In the genomic region with DNA sequence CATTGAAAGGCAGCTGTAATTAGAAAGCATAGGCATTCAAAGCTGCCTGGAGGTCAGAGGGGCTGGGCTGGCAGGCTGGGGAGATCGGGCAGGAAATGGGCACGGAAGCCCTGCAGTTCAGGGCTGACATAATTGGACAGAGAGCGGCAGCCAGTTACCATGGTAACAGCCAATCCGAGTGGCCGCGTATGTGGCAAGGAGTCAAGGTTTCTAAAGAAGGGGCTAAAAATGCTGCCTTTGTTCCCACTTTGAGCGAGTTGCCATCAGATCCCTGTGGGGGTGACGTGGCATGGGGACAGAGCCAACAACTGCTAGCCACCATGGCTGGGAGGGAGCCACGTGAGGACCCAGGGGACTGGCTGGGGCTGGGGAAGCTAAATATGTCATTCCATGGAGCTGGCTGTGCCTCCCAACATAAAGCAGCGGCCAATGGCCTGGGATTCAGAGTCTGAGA, we compare ENCODE assay signal across 8 cellular contexts. TPM values are rescaled to one million over a fixed set of nuclear protein-coding genes. Genes with fewer than 3 reads are reported as not detected.
DNase-seq lines count a peak whose midpoint lies in the region; ATAC-seq, FAIRE-seq and TF ChIP-seq lines count a peak whose summit lies in the region.

No MANE protein-coding gene starts in this region.

- H2BK12ac ChIP-seq in H1 (ENCODE audit: low read depth, low read length), result 0 out of 2 replicates have a peak overlapping the region, but pooled peaks have one; percentile 75

- TF ChIP-seq POLR2A in H1 (IDR thresholded peaks at IDR 0.05; ENCODE audit: control extremely low read depth in 1 of 2, low read depth in 2 of 2, low read length in 2 of 2), result no peak
- peak in 1 of 2 donors; percentile 16 for TF ChIP-seq POLR2A in tibial nerve (IDR thresholded peaks at IDR 0.05)

- no peak overlapping the region for H3K27ac ChIP-seq in MM.1S (ENCODE audit: low read length)
- H3K27ac ChIP-seq in H1 (ENCODE audit: low read depth, low read length), result no peak overlapping the region
- peak overlapping the region; percentile 46 to 93 (median 76) for H3K27ac ChIP-seq in tibial nerve

- intact Hi-C loops in CD14-positive monocyte (cut with micrococcal nuclease), result no loop called here

- POLR2A ChIA-PET in H1 (lab: Charles Lee; ENCODE audit: partially characterized antibody), result interaction anchor here (0.6 to 3.5 kb wide), 3 partner anchors 23 to 51 kb away, joined by 3 to 12 read pairs (median 5); a partner anchor contains a TSS

- no peak overlapping the region for H2AK5ac ChIP-seq in H1 (ENCODE audit: low read depth, low read length)

- H3K4me3 ChIP-seq in MM.1S (ENCODE audit: low read length), result no peak overlapping the region
- H3K4me3 ChIP-seq in H1 (ENCODE audit: extremely low read depth in 1 of 4, insufficient read depth in 2 of 4, low read depth in 3 of 4, low read length in 4 of 4), result peak overlapping the region in 3 of 4 experiments; percentile 18 to 47 (median 30); a peak in 5 of 8 replicates
- H3K4me3 ChIP-seq in tibial nerve, result peak overlapping the region in 1 of 4 donors; percentile 17

- no peak overlapping the region; the same call in 1 of the 2 replicates for H4K8ac ChIP-seq in H1 (ENCODE audit: extremely low read depth, insufficient read depth, low read length)

- no peak overlapping the region for H3K4ac ChIP-seq in H1 (replicated peaks; ENCODE audit: insufficient read length, low read depth, low read length)

- H3K36me3 ChIP-seq in MM.1S (replicated peaks; ENCODE audit: insufficient read depth, low read length), result no peaks in the 10 kb centered on the region
- H3K36me3 ChIP-seq in H1 (ENCODE audit: control insufficient read depth in 2 of 4, insufficient read depth in 4 of 4, low read length in 3 of 4), result no peaks in the 10 kb centered on the region
- no peaks in the 10 kb centered on the region for H3K36me3 ChIP-seq in tibial nerve

- 16% methylated on average over 10 of the region's 10 CpGs; no CpG with 5 or more reads in 1 of the 2 experiments for WGBS in H1 (ENCODE audit: extremely low coverage in 1 of 2, insufficient coverage in 1 of 2, insufficient read length in 1 of 2, insufficient replicate concordance in 2 of 2, low coverage in 1 of 2, low lambda C conversion rate in 2 of 2, missing lambda C conversion rate in 1 of 2), 2 experiments
- WGBS in tibial nerve, 2 donors, result 6 to 12% methylated on average over 10 of the region's 10 CpGs

- no peaks in the 10 kb centered on the region for H3F3A ChIP-seq in MM.1S (ENCODE audit: insufficient read depth, low read length)

- H2BK15ac ChIP-seq in H1 (ENCODE audit: low read length), result no peak overlapping the region

- H3K79me1 ChIP-seq in H1 (ENCODE audit: low read depth, low read length), result no peaks in the 10 kb centered on the region

- H2BK120ac ChIP-seq in H1 (replicated peaks; ENCODE audit: low read depth, low read length), result no peak overlapping the region

- H4K5ac ChIP-seq in H1 (ENCODE audit: insufficient read length, low read depth, low read length), result no peak overlapping the region

- peak overlapping the region; percentile 54 to 82 for H3K4me3 Mint-ChIP-seq in CD14-positive monocyte
- peak overlapping the region; percentile 48 for H3K4me3 Mint-ChIP-seq in mesothelial cell of epicardium

- no peak overlapping the region for H3K56ac ChIP-seq in H1 (replicated peaks; ENCODE audit: insufficient read length, low read depth, low read length)

- peaks cover 8 to 11% (median 9%) of the 10 kb centered on the region in 3 donors for H3K27me3 Mint-ChIP-seq in CD14-positive monocyte (ENCODE audit: low read depth in 3 of 3)
- H3K27me3 Mint-ChIP-seq in mesothelial cell of epicardium (ENCODE audit: low read depth), result peaks cover 2% of the 10 kb centered on the region

- H3K9ac ChIP-seq in MM.1S (ENCODE audit: low read length), result no peak overlapping the region
- no peak overlapping the region for H3K9ac ChIP-seq in H1 (replicated peaks in 1 of 4; ENCODE audit: extremely low read depth in 1 of 4, low read depth in 3 of 4, low read length in 3 of 4)

- H3K4me1 ChIP-seq in MM.1S (ENCODE audit: low read length), result no peaks in the 10 kb centered on the region
- peaks cover 0 to 3% (median 3%) of the 10 kb centered on the region in 4 experiments; a peak in 5 of 7 replicates for H3K4me1 ChIP-seq in H1 (replicated peaks in 1 of 4; ENCODE audit: control insufficient read depth in 3 of 4, insufficient read depth in 4 of 4, low read length in 3 of 4)
- peaks cover 0 to 47% (median 15%) of the 10 kb centered on the region in 4 donors for H3K4me1 ChIP-seq in tibial nerve

- H3K9me3 ChIP-seq in MM.1S (replicated peaks; ENCODE audit: insufficient read depth, low read length) (no peaks in the 10 kb centered on the region), H1 (ENCODE audit: insufficient read depth in 2 of 2, low read depth in 1 of 2, low read length in 1 of 2) (no peaks in the 10 kb centered on the region), tibial nerve (no peaks in the 10 kb centered on the region)

- no peak overlapping the region for H3K23ac ChIP-seq in H1 (ENCODE audit: insufficient read length)

- TF ChIP-seq EP300 in H1 (IDR thresholded peaks at IDR 0.05; ENCODE audit: borderline replicate concordance in 1 of 2, low read depth in 2 of 2, low read length in 2 of 2) (no peak), tibial nerve (IDR thresholded peaks at IDR 0.05) (peak in 1 of 2 donors; percentile 74)

- H3K4me1 Mint-ChIP-seq in CD14-positive monocyte (peaks cover 10% of the 10 kb centered on the region), mesothelial cell of epicardium (peaks cover 17% of the 10 kb centered on the region)

- H2AFZ ChIP-seq in MM.1S (ENCODE audit: low read length), result 0 out of 2 replicates have a peak overlapping the region, but pooled peaks have one; percentile 4
- peak overlapping the region; percentile 96 for H2AFZ ChIP-seq in H1 (ENCODE audit: low read length)

- DNase-seq in CD14-positive monocyte (ENCODE audit: low spot score) (no peak), MM.1S (no peak), H1 (ENCODE audit: low read depth in 1 of 2, low spot score in 2 of 2) (peak in 1 of 2 experiments; percentile 72), mesothelial cell of epicardium (ENCODE audit: low spot score in 2 of 2, unreplicated experiment in 2 of 2) (no peak), tibial nerve (ENCODE audit: low spot score in 2 of 2) (peak; percentile 60 to 78)
- DNase-seq in activated CD4-positive, alpha-beta T cell treated with anti-CD3 and anti-CD28 coated beads, Interleukin-2, amount 50 U/mL, for 48 hours, result peak; percentile 30 to 46

- peak overlapping the region in 3 of 7 donors; percentile 16 to 68 (median 53) for H3K27ac Mint-ChIP-seq in CD14-positive monocyte
- no peak overlapping the region for H3K27ac Mint-ChIP-seq in mesothelial cell of epicardium

- no peaks in the 10 kb centered on the region for H3K27me3 ChIP-seq in MM.1S (replicated peaks; ENCODE audit: insufficient read depth, low read length)
- H3K27me3 ChIP-seq in H1 (replicated peaks in 1 of 4; ENCODE audit: control insufficient read depth in 3 of 4, extremely low read depth in 1 of 4, insufficient read depth in 3 of 4, low read length in 3 of 4), result no peaks in the 10 kb centered on the region
- no peaks in the 10 kb centered on the region for H3K27me3 ChIP-seq in tibial nerve

- no peaks in the 10 kb centered on the region for H3K36me3 Mint-ChIP-seq in CD14-positive monocyte
- H3K36me3 Mint-ChIP-seq in mesothelial cell of epicardium, result no peaks in the 10 kb centered on the region

- H4K91ac ChIP-seq in H1 (replicated peaks; ENCODE audit: insufficient read length, low read length), result no peak overlapping the region

- ATAC-seq in HG03039 (IDR thresholded peaks at IDR 0.05; ENCODE audit: unreplicated experiment) (no peak), GM19328 (IDR thresholded peaks at IDR 0.05; ENCODE audit: unreplicated experiment) (no peak)

- no peak overlapping the region for H2BK5ac ChIP-seq in H1 (ENCODE audit: low read depth, low read length)

- H3K4me2 ChIP-seq in MM.1S (ENCODE audit: low read depth, low read length) (no peak overlapping the region), H1 (ENCODE audit: insufficient read depth in 1 of 2, low read depth in 2 of 2, low read length in 2 of 2) (peak overlapping the region; percentile 56 to 66)

- H3K9me2 ChIP-seq in MM.1S (replicated peaks; ENCODE audit: insufficient read depth, low read length), result no peaks in the 10 kb centered on the region

- FAIRE-seq in H1 (lab: Jason Lieb, UNC), result peak; percentile 73

- H4K20me1 ChIP-seq in MM.1S (ENCODE audit: insufficient read depth, low read length), result no peaks in the 10 kb centered on the region
- no peaks in the 10 kb centered on the region for H4K20me1 ChIP-seq in H1 (replicated peaks in 1 of 2; ENCODE audit: control insufficient read depth in 1 of 2, insufficient read depth in 2 of 2, low read length in 2 of 2)

- no peaks in the 10 kb centered on the region for H3K23me2 ChIP-seq in H1 (ENCODE audit: low read depth, low read length)

- H3K14ac ChIP-seq in H1 (ENCODE audit: insufficient read length), result no peak overlapping the region

- H3K79me2 ChIP-seq in MM.1S (ENCODE audit: low read length) (no peaks in the 10 kb centered on the region), H1 (ENCODE audit: control insufficient read depth in 1 of 2, insufficient read depth in 2 of 2, low read length in 2 of 2) (no peaks in the 10 kb centered on the region)

- H3K9me3 Mint-ChIP-seq in CD14-positive monocyte, result no peaks in the 10 kb centered on the region
- no peaks in the 10 kb centered on the region for H3K9me3 Mint-ChIP-seq in mesothelial cell of epicardium

- no peak overlapping the region; the same call in 1 of the 2 replicates for H2BK20ac ChIP-seq in H1 (ENCODE audit: low read length)

- TF ChIP-seq CTCF in CD14-positive monocyte (IDR thresholded peaks at IDR 0.05) (no peak), MM.1S (IDR thresholded peaks at IDR 0.05; ENCODE audit: low read length) (no peak), H1 (IDR thresholded peaks at IDR 0.05; ENCODE audit: control extremely low read depth in 1 of 3, insufficient read depth in 1 of 3, low read depth in 1 of 3, low read length in 3 of 3) (no peak), mesothelial cell of epicardium (IDR thresholded peaks at IDR 0.05; ENCODE audit: unreplicated experiment) (no peak), tibial nerve (IDR thresholded peaks at IDR 0.05) (no peak)

- H3K18ac ChIP-seq in H1 (ENCODE audit: extremely low read depth, low read length), result 0 out of 2 replicates have a peak overlapping the region, but pooled peaks have one; percentile 12

- CTCF ChIA-PET in H1 (lab: Charles Lee; ENCODE audit: partially characterized antibody), result interaction anchor here (0.7 to 2.3 kb wide), 5 partner anchors 7 to 81 kb away, joined by 3 to 21 read pairs (median 6); a partner anchor contains a TSS

- no peak for TF ChIP-seq RAD21 in H1 (IDR thresholded peaks at IDR 0.05 in 1 of 2, conservative IDR thresholded peaks at IDR 0.05 in 1 of 2; ENCODE audit: low read depth in 2 of 2, low read length in 2 of 2)

RNA-seq across cellular contexts. Expression of a gene that starts 44.7 kb away (rescaled TPM):
- polyA plus RNA-seq in CD14-positive monocyte (10 to 100 TPM; 44.0 to 44.4 TPM), H1 (2011; rRNA removed) (8.8 and 10.4 TPM in 2 replicates)
- 26.1 and 27.1 TPM in 2 replicates for total RNA-seq in H1 (2021; fragmentation: NEBNext Ultra II Directional; extraction: Animal tissue kit (Norgen Biotek cat#: 25700))
- polyA plus RNA-seq in H1 (2011; cell fraction: cytosol; rRNA removed), result 14.6 TPM
- polyA plus RNA-seq in H1 (2011; cell fraction: nucleus; rRNA removed), result 11.9 TPM
- 12.0 to 22.5 TPM (median 12.9 TPM) in 4 replicates for polyA plus RNA-seq in H1 (2012, experiment 1 of 2)
- polyA plus RNA-seq in H1 (2012, experiment 2 of 2), result 13.4 TPM
- polyA plus RNA-seq in H1 (2013, experiment 1 of 2), result 26.7 TPM
- polyA plus RNA-seq in H1 (2013, experiment 2 of 2), result 31.4 TPM
- polyA minus RNA-seq in H1 (2011; rRNA and poly(A)+ RNA removed), result 4.8 and 6.3 TPM in 2 replicates
- 11.0 TPM for polyA minus RNA-seq in H1 (2011; cell fraction: cytosol; rRNA and poly(A)+ RNA removed)
- polyA minus RNA-seq in H1 (2011; cell fraction: nucleus; rRNA and poly(A)+ RNA removed), result 9.0 TPM
- total RNA-seq in mesothelial cell of epicardium (63.2 to 67.9 TPM (median 66.1 TPM) in 3 replicates), tibial nerve (100 to 1,000 TPM in 2 of 4 donors, 10 to 100 TPM in 2; 96.1 to 172 (median 107) TPM)

RNA-seq across cellular contexts. Expression of a gene that starts 51.1 kb away (rescaled TPM):
- polyA plus RNA-seq in CD14-positive monocyte, result 10 to 100 TPM; 24.3 to 47.6 TPM
- total RNA-seq in H1 (2021; fragmentation: NEBNext Ultra II Directional; extraction: Animal tissue kit (Norgen Biotek cat#: 25700)), result 93.6 and 94.3 TPM in 2 replicates
- 33.0 and 40.5 TPM in 2 replicates for polyA plus RNA-seq in H1 (2011; rRNA removed)
- polyA plus RNA-seq in H1 (2011; cell fraction: cytosol; rRNA removed), result 36.4 TPM
- polyA plus RNA-seq in H1 (2011; cell fraction: nucleus; rRNA removed), result 36.0 TPM
- 80.2 to 92.6 TPM (median 81.5 TPM) in 4 replicates for polyA plus RNA-seq in H1 (2012, experiment 1 of 2)
- 83.8 TPM for polyA plus RNA-seq in H1 (2012, experiment 2 of 2)
- 57.1 TPM for polyA plus RNA-seq in H1 (2013, experiment 1 of 2)
- 61.9 TPM for polyA plus RNA-seq in H1 (2013, experiment 2 of 2)
- 34.9 and 53.7 TPM in 2 replicates for polyA minus RNA-seq in H1 (2011; rRNA and poly(A)+ RNA removed)
- 31.9 TPM for polyA minus RNA-seq in H1 (2011; cell fraction: cytosol; rRNA and poly(A)+ RNA removed)
- polyA minus RNA-seq in H1 (2011; cell fraction: nucleus; rRNA and poly(A)+ RNA removed), result 24.4 TPM
- total RNA-seq in mesothelial cell of epicardium, result 55.0 to 56.6 TPM (median 55.1 TPM) in 3 replicates
- total RNA-seq in tibial nerve, result 10 to 100 TPM; 14.0 to 29.7 (median 16.3) TPM

Comparison
In these comparisons a context has a peak if more than half of its experiments do, and no peak if none do; other contexts are left out.
1. DNase-seq: peak in activated CD4-positive, alpha-beta T cell treated with anti-CD3 and anti-CD28 coated beads, Interleukin-2, amount 50 U/mL, for 48 hours (2 of 2) and tibial nerve (2 of 2); none in CD14-positive monocyte (single experiment), MM.1S (single experiment) and mesothelial cell of epicardium (0 of 2).
2. H3K27ac ChIP-seq: peak in tibial nerve (4 of 4); none in MM.1S (single experiment) and H1 (single experiment).